In genomic region chr4:142044271-142044670, GRCh38 we compare ENCODE assay signal across 22 cellular contexts.
DNase-seq lines count a peak whose midpoint lies in the region; ATAC-seq, FAIRE-seq and TF ChIP-seq lines count a peak whose summit lies in the region.
"Had no signal": no experiment of that assay in that cellular context is flagged by ENCODE, and none has a peak within 500 bp of the region (broad histone marks: within the 10 kb centered on the region; RNA-seq: fewer than 3 reads in every experiment).

No MANE protein-coding gene starts in this region.

- no peak overlapping the region for H4K91ac ChIP-seq in trophoblast cell (ENCODE audit: low read depth, low read length)

- no peak overlapping the region for H2BK120ac ChIP-seq in trophoblast cell (ENCODE audit: insufficient read depth, low read length, poor library complexity)

- 19 to 21% methylated on average over 3 of the region's 3 CpGs for WGBS in GM23248 (ENCODE audit: low coverage in 1 of 2, low lambda C conversion rate in 2 of 2, missing lambda C conversion rate in 2 of 2), 2 experiments
- WGBS in trophoblast cell (ENCODE audit: extremely low coverage, insufficient coverage, insufficient read length), result no CpG with 5 or more reads among the region's 3 CpGs

- H3F3A ChIP-seq in GM23248 (ENCODE audit: insufficient read depth), result peaks cover 30% of the 10 kb centered on the region
- H3F3A ChIP-seq in PC-3 (ENCODE audit: low read length, unreplicated experiment), result no peaks in the 10 kb centered on the region

- H3K27me3 ChIP-seq in GM23248 (replicated peaks; ENCODE audit: insufficient read depth), result no peaks in the 10 kb centered on the region
- no peaks in the 10 kb centered on the region for H3K27me3 ChIP-seq in PC-3 (ENCODE audit: low read length)
- no peaks in the 10 kb centered on the region for H3K27me3 ChIP-seq in fibroblast of lung (ENCODE audit: control insufficient read depth, insufficient read depth, low read length)
- H3K27me3 ChIP-seq in trophoblast cell (ENCODE audit: insufficient read depth, low read length), result no peaks in the 10 kb centered on the region
- H3K27me3 ChIP-seq: ascending aorta, upper lobe of right lung had no signal

- H3K14ac ChIP-seq in trophoblast cell (ENCODE audit: low read length), result no peak overlapping the region

- H4K12ac ChIP-seq in trophoblast cell (ENCODE audit: low read depth, low read length), result no peak overlapping the region

- no peaks in the 10 kb centered on the region for H3K9me3 ChIP-seq in GM23248 (ENCODE audit: low read depth)
- no peaks in the 10 kb centered on the region for H3K9me3 ChIP-seq in PC-3 (ENCODE audit: low read length)
- H3K9me3 ChIP-seq in fibroblast of lung (ENCODE audit: control insufficient read depth, insufficient read depth, low read depth, low read length), result no peaks in the 10 kb centered on the region
- H3K9me3 ChIP-seq in trophoblast cell (ENCODE audit: insufficient read depth, low read depth, low read length), result no peaks in the 10 kb centered on the region
- H3K9me3 ChIP-seq: ascending aorta, lower lobe of right lung, upper lobe of right lung had no signal

- H3K79me2 ChIP-seq in GM23248 (ENCODE audit: insufficient read depth), result no peaks in the 10 kb centered on the region
- H3K79me2 ChIP-seq in PC-3 (ENCODE audit: low read length), result no peaks in the 10 kb centered on the region
- H3K79me2 ChIP-seq in fibroblast of lung (ENCODE audit: control insufficient read depth, insufficient read depth, low read length), result no peaks in the 10 kb centered on the region
- no peaks in the 10 kb centered on the region for H3K79me2 ChIP-seq in trophoblast cell (ENCODE audit: control insufficient read depth, insufficient read depth, low read length, poor library complexity)

- H3K4ac ChIP-seq in trophoblast cell (ENCODE audit: low read depth, low read length), result no peak overlapping the region

- in situ Hi-C loops in GM23248 (cut with MboI), result no loop called here

- peak overlapping the region; percentile 57 for H3K4me2 ChIP-seq in GM23248 (ENCODE audit: unreplicated experiment)
- peak overlapping the region; percentile 20 for H3K4me2 ChIP-seq in PC-3 (ENCODE audit: low read length)
- H3K4me2 ChIP-seq in fibroblast of lung (ENCODE audit: extremely low read depth, insufficient read depth, low read length), result no peak overlapping the region
- no peak overlapping the region for H3K4me2 ChIP-seq in trophoblast cell (ENCODE audit: low read length)

- BruUV-seq in PC-3 (replicated peaks; lab: Mats Ljungman, UMichigan), result no TSS peak

- no peak for TF ChIP-seq CTCF in PC-3 (conservative IDR thresholded peaks at IDR 0.05; ENCODE audit: low read depth, low read length)
- no peak for TF ChIP-seq CTCF in fibroblast of lung (conservative IDR thresholded peaks at IDR 0.05 in 1 of 2, IDR thresholded peaks at IDR 0.05 in 1 of 2; ENCODE audit: low read depth in 1 of 2, low read length in 2 of 2)
- TF ChIP-seq CTCF in D721Med (IDR thresholded peaks at IDR 0.05; ENCODE audit: insufficient read depth, missing control alignments), result no peak

- intact Hi-C loops in PC-3 (cut with micrococcal nuclease), result loop anchor here (10.0 kb wide), 1 partner anchor 699 kb away; no protein-coding TSS in a partner anchor

- H3K9ac ChIP-seq in GM23248, result no peak overlapping the region
- no peak overlapping the region for H3K9ac ChIP-seq in PC-3 (ENCODE audit: low read length)
- H3K9ac ChIP-seq in fibroblast of lung (ENCODE audit: insufficient read depth, low read length), result no peak overlapping the region
- no peak overlapping the region for H3K9ac ChIP-seq in trophoblast cell (ENCODE audit: low read length)

- H3K79me1 ChIP-seq in trophoblast cell (ENCODE audit: low read length), result no peaks in the 10 kb centered on the region

- H3K4me1 ChIP-seq in GM23248 (ENCODE audit: insufficient read depth) (peaks cover 26% of the 10 kb centered on the region), PC-3 (ENCODE audit: insufficient read depth, low read length) (peaks cover 41% of the 10 kb centered on the region), fibroblast of lung (ENCODE audit: control insufficient read depth, extremely low read depth, insufficient read depth, low read length) (no peaks in the 10 kb centered on the region), trophoblast cell (ENCODE audit: control insufficient read depth in 1 of 2, insufficient read depth in 2 of 2, low read length in 2 of 2) (no peaks in the 10 kb centered on the region)
- H3K4me1 ChIP-seq: ascending aorta, lower lobe of right lung, upper lobe of right lung had no signal

- no peak; the same call in 1 of the 2 replicates for ATAC-seq in PC-3
- ATAC-seq: HepG2, lower lobe of right lung, T-helper 17 cell, upper lobe of right lung had no signal

- no peak overlapping the region for H2BK5ac ChIP-seq in trophoblast cell (ENCODE audit: low read depth, low read length, poor library complexity)

- H3K36me3 ChIP-seq in GM23248 (ENCODE audit: low read depth) (no peaks in the 10 kb centered on the region), PC-3 (ENCODE audit: low read depth, low read length) (no peaks in the 10 kb centered on the region), fibroblast of lung (ENCODE audit: control insufficient read depth, insufficient read depth, low read length) (no peaks in the 10 kb centered on the region), trophoblast cell (ENCODE audit: control insufficient read depth in 1 of 2, insufficient read depth in 2 of 2, low read length in 2 of 2) (no peaks in the 10 kb centered on the region)
- H3K36me3 ChIP-seq: ascending aorta, lower lobe of right lung, upper lobe of right lung had no signal

- no peak overlapping the region for H2AK5ac ChIP-seq in trophoblast cell (ENCODE audit: low read length)

- no peak for FAIRE-seq in D721Med (lab: Jason Lieb, UNC)
- FAIRE-seq: HepG2 had no signal

- DNase-seq in GM23248 (peak; percentile 48), PC-3 (peak; percentile 50), fibroblast of lung (ENCODE audit: low read depth in 2 of 2) (peak; percentile 31 to 51), trophoblast cell (no peak), glomerular visceral epithelial cell (ENCODE audit: extremely low spot score) (no peak), D721Med (ENCODE audit: insufficient read length, low spot score) (no peak), Ammon's horn (ENCODE audit: low spot score) (no peak), NCI-H1417 (lab: John Stamatoyannopoulos, UW) (no peak)
- DNase-seq: activated naive CD4-positive, alpha-beta T cell; AML-193; COR-L47; endodermal cell; lower lobe of right lung; NCI-H1436; NCI-H82; OCI-M1; SIG-M5; T-helper 17 cell; upper lobe of right lung had no signal

- CTCF ChIA-PET in PC-3 (lab: Charles Lee), result no interaction called here

- no peak overlapping the region for H3K18ac ChIP-seq in trophoblast cell (ENCODE audit: low read length)

- H3K9me2 ChIP-seq in GM23248 (ENCODE audit: insufficient read depth) (no peaks in the 10 kb centered on the region), PC-3 (replicated peaks; ENCODE audit: low read length) (no peaks in the 10 kb centered on the region)

- H3K27ac ChIP-seq in GM23248 (peak overlapping the region; percentile 32), PC-3 (ENCODE audit: low read length) (peak overlapping the region; percentile 36), fibroblast of lung (ENCODE audit: insufficient read depth, low read length) (no peak overlapping the region), trophoblast cell (ENCODE audit: low read depth, low read length) (no peak overlapping the region)
- H3K27ac ChIP-seq: ascending aorta, lower lobe of right lung, upper lobe of right lung, VCaP had no signal

- H2BK12ac ChIP-seq in trophoblast cell (ENCODE audit: low read length), result no peak overlapping the region

- H4K20me1 ChIP-seq in GM23248 (ENCODE audit: insufficient read depth) (no peaks in the 10 kb centered on the region), PC-3 (ENCODE audit: low read length) (no peaks in the 10 kb centered on the region), fibroblast of lung (ENCODE audit: control insufficient read depth, extremely low read depth, insufficient read depth, low read length) (no peaks in the 10 kb centered on the region)

- H4K8ac ChIP-seq in trophoblast cell (ENCODE audit: low read depth, low read length), result no peak overlapping the region

- H3K23ac ChIP-seq in trophoblast cell (ENCODE audit: low read length), result peak overlapping the region; percentile 31

- no peak overlapping the region for H2AFZ ChIP-seq in GM23248
- H2AFZ ChIP-seq in PC-3 (ENCODE audit: low read length), result no peak overlapping the region
- H2AFZ ChIP-seq in fibroblast of lung (ENCODE audit: low read length), result no peak overlapping the region
- no peak overlapping the region for H2AFZ ChIP-seq in trophoblast cell (ENCODE audit: insufficient read depth, low read length, poor library complexity)

- POLR2A ChIA-PET in PC-3 (lab: Charles Lee; ENCODE audit: unreplicated experiment), result no interaction called here

- H3K4me3 ChIP-seq in GM23248 (no peak overlapping the region), PC-3 (ENCODE audit: low read length) (no peak overlapping the region), fibroblast of lung (replicated peaks in 1 of 4; ENCODE audit: control extremely low read depth in 1 of 4, insufficient read depth in 1 of 4, low read depth in 3 of 4, low read length in 4 of 4) (no peak overlapping the region), trophoblast cell (ENCODE audit: low read depth, low read length) (no peak overlapping the region)
- H3K4me3 ChIP-seq: ascending aorta, lower lobe of right lung, upper lobe of right lung had no signal

Comparison
In these comparisons a context has a peak if more than half of its experiments do, and no peak if none do; other contexts are left out.
1. DNase-seq: peak in GM23248 (single experiment), PC-3 (single experiment) and fibroblast of lung (2 of 2); none in trophoblast cell (0 of 2), glomerular visceral epithelial cell (single experiment), D721Med (single experiment), Ammon's horn (single experiment) and NCI-H1417 (0 of 3).
2. H3K27ac ChIP-seq: peak in GM23248 (single experiment) and PC-3 (single experiment); none in fibroblast of lung (single experiment) and trophoblast cell (single experiment).
3. H3K4me2 ChIP-seq: peak in GM23248 (single experiment) and PC-3 (single experiment); none in fibroblast of lung (single experiment) and trophoblast cell (single experiment).